14 cellular contexts compared by ENCODE assay signal in the genomic region with DNA sequence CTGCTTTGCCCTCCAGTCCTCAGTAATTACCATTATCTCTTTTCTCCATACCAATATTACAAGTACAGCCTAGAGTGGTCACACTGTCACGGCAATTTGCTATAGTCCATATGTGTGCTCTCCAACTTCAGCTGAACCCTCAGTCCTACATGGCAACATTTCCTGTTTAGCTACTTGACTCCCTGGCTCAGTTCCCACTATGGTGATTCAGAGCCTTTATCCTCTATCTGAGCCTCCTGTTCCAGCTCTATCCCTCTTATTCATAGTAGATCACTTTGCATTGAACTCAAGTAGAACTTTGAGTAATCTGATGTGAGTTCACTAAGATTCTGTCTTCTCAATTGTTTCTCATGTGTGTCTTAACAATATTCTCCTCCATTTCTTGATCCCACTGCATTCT. TPM values are rescaled to one million over a fixed set of nuclear protein-coding genes. Genes with fewer than 3 reads are reported as not detected.
DNase-seq lines count a peak whose midpoint lies in the region; ATAC-seq and TF ChIP-seq lines count a peak whose summit lies in the region.
"Had no signal": no experiment of that assay in that cellular context is flagged by ENCODE, and none has a peak within 500 bp of the region (broad histone marks: within the 10 kb centered on the region; RNA-seq: fewer than 3 reads in every experiment).

No MANE protein-coding gene starts in this region.

- ATAC-seq in GM18873 (IDR thresholded peaks at IDR 0.05; ENCODE audit: low FRiP score, unreplicated experiment), result no peak
- ATAC-seq: effector memory CD8-positive, alpha-beta T cell had no signal

- peaks cover 0 to 53% (median 0%) of the 10 kb centered on the region in 3 donors for H3K36me3 ChIP-seq in Peyer's patch

- H3K4me1 ChIP-seq in Peyer's patch, result no peaks in the 10 kb centered on the region

- no peak overlapping the region for H3K4me3 ChIP-seq in AG04450 (ENCODE audit: low read depth, low read length)
- H3K4me3 ChIP-seq in Peyer's patch, result no peak overlapping the region
- H3K4me3 ChIP-seq: sigmoid colon, upper lobe of left lung had no signal

- no peaks in the 10 kb centered on the region for H3K27me3 ChIP-seq in AG04450 (ENCODE audit: control insufficient read depth, insufficient read depth, low read length)
- no peaks in the 10 kb centered on the region for H3K27me3 ChIP-seq in Peyer's patch
- H3K27me3 ChIP-seq: sigmoid colon, upper lobe of left lung had no signal

- no peak for TF ChIP-seq POLR2A in Peyer's patch (IDR thresholded peaks at IDR 0.05)

- no peak for TF ChIP-seq CTCF in AG04450 (IDR thresholded peaks at IDR 0.05; ENCODE audit: low read depth, low read length)
- TF ChIP-seq CTCF in RWPE1 (conservative IDR thresholded peaks at IDR 0.05; ENCODE audit: low read depth), result no peak
- TF ChIP-seq CTCF in Peyer's patch (IDR thresholded peaks at IDR 0.05), result no peak

- no peak overlapping the region for H3K27ac ChIP-seq in AG04450 (ENCODE audit: low read depth, low read length)
- H3K27ac ChIP-seq in RWPE1, result no peak overlapping the region
- no peak overlapping the region for H3K27ac ChIP-seq in Peyer's patch
- H3K27ac ChIP-seq: sigmoid colon, upper lobe of left lung had no signal

- DNase-seq in AG04450 (ENCODE audit: low read depth, low spot score) (peak; percentile 77), HT1080 (ENCODE audit: low read depth) (peak; percentile 95), RWPE1 (ENCODE audit: low spot score) (peak; percentile 64), foreskin melanocyte (peak; percentile 68), Peyer's patch (no peak)
- DNase-seq in stimulated activated CD4-positive, alpha-beta T cell treated with anti-CD3 and anti-CD28 coated beads, Interleukin-4, amount 100 ng/mL, for 1 hour, result no peak
- no peak for DNase-seq in central memory CD4-positive, alpha-beta T cell
- DNase-seq: activated CD4-positive, alpha-beta T cell treated with anti-CD3 and anti-CD28 coated beads, Interleukin-2, amount 10 ng/mL, durations not matched to agents 7 days and 5 days; COR-L47; effector memory CD8-positive, alpha-beta T cell; NCI-H1417 treated with DMSO at 0.1 percent for 48 hours; sigmoid colon had no signal

- CTCF ChIA-PET in AG04450 (lab: Charles Lee), result interaction anchor here (0.9 kb wide), 1 partner anchor 43 kb away, joined by 4 read pairs; no protein-coding TSS in a partner anchor
- CTCF ChIA-PET in RWPE1 (lab: Yijun Ruan, JAX), result no interaction called here

- POLR2A ChIA-PET in AG04450 (lab: Yijun Ruan, JAX), result no interaction called here
- POLR2A ChIA-PET in RWPE1 (lab: Yijun Ruan, JAX; ENCODE audit: low non-redundant PET), result no interaction called here

- no peaks in the 10 kb centered on the region for H3K9me3 ChIP-seq in AG04450 (ENCODE audit: control insufficient read depth, insufficient read depth, low read length)
- H3K9me3 ChIP-seq in Peyer's patch, result no peaks in the 10 kb centered on the region
- H3K9me3 ChIP-seq: sigmoid colon, upper lobe of left lung had no signal

RNA-seq across cellular contexts. Expression of a gene that starts 43.7 kb away (rescaled TPM):
- 21.1 and 28.5 TPM in 2 replicates for polyA plus RNA-seq in AG04450 (2011; rRNA removed)
- polyA minus RNA-seq in AG04450 (2011; rRNA and poly(A)+ RNA removed), result 29.9 and 43.0 TPM in 2 replicates
- total RNA-seq in HT1080 (2014; rRNA removed; shearing (Covaris generic)), result 20.8 and 27.4 TPM in 2 replicates
- polyA plus RNA-seq in HT1080 (2015; cell fraction: cytosol; rRNA removed), result 28.4 and 28.5 TPM in 2 replicates
- polyA plus RNA-seq in HT1080 (2015; cell fraction: nucleus; rRNA removed), result 25.0 and 33.3 TPM in 2 replicates
- 10 to 100 TPM; 28.9 to 55.4 (median 45.9) TPM for total RNA-seq in Peyer's patch

RNA-seq across cellular contexts. Expression of a gene that starts 54.8 kb away (rescaled TPM):
- 88.0 and 109 TPM in 2 replicates for polyA plus RNA-seq in AG04450 (2011; rRNA removed)
- polyA minus RNA-seq in AG04450 (2011; rRNA and poly(A)+ RNA removed), result 144 and 178 TPM in 2 replicates
- total RNA-seq in HT1080 (2014; rRNA removed; shearing (Covaris generic)), result 30.8 and 55.9 TPM in 2 replicates
- 12.7 and 15.7 TPM in 2 replicates for polyA plus RNA-seq in HT1080 (2015; cell fraction: cytosol; rRNA removed)
- 44.5 and 44.6 TPM in 2 replicates for polyA plus RNA-seq in HT1080 (2015; cell fraction: nucleus; rRNA removed)
- 100 to 1,000 TPM in 3 of 4 donors, 1 to 10 TPM in 1; 9.9 to 242 (median 143) TPM for total RNA-seq in Peyer's patch

Comparison
In these comparisons a context has a peak if more than half of its experiments do, and no peak if none do; other contexts are left out.
1. DNase-seq: peak in AG04450 (single experiment), HT1080 (single experiment), RWPE1 (single experiment) and foreskin melanocyte (single experiment); none in stimulated activated CD4-positive, alpha-beta T cell treated with anti-CD3 and anti-CD28 coated beads, Interleukin-4, amount 100 ng/mL, for 1 hour (single experiment), Peyer's patch (0 of 3) and central memory CD4-positive, alpha-beta T cell (single experiment).